17 cellular contexts compared by ENCODE assay signal in genomic region chr1:24465099-24465498, GRCh38.
"Had no signal": no experiment of that assay in that cellular context is flagged by ENCODE, and none has a peak within 500 bp of the region (broad histone marks: within the 10 kb centered on the region; RNA-seq: fewer than 3 reads in every experiment).

No MANE protein-coding gene starts in this region.

- H3K36me3 ChIP-seq: breast epithelium, right lobe of liver had no signal

- H3K9me3 Mint-ChIP-seq: nephron had no signal

- H3K4me3 ChIP-seq: breast epithelium, esophagus squamous epithelium, lung, prostate gland, right lobe of liver had no signal

- H3K27me3 Mint-ChIP-seq: stimulated activated naive B cell treated with anti-CD40 and anti-IgM and Interleukin-4, amounts not matched to agents 10 μg/mL and 1 μg/mL and 100 μg/mL, for 72 hours had no signal

- H3K27me3 ChIP-seq: breast epithelium, esophagus squamous epithelium, right lobe of liver had no signal

- H3K27ac ChIP-seq: breast epithelium, esophagus squamous epithelium, right lobe of liver, WERI-Rb-1 had no signal

- H3K9me3 ChIP-seq: breast epithelium, esophagus squamous epithelium, prostate gland, right lobe of liver had no signal

- H3K4me1 Mint-ChIP-seq: nephron had no signal

- ATAC-seq: activated CD8-positive, alpha-beta T cell treated with anti-CD3 and anti-CD28 coated beads, Interleukin-2, amount 10 ng/mL, durations not matched to agents 7 days and 5 days; left cardiac atrium; right lobe of liver; stimulated activated naive B cell treated with anti-CD40 and anti-IgM and Interleukin-4, amounts not matched to agents 10 μg/mL and 1 μg/mL and 100 μg/mL, for 72 hours had no signal

- H3K4me1 ChIP-seq: breast epithelium, prostate gland, right lobe of liver had no signal

- H3K27ac Mint-ChIP-seq: activated CD8-positive, alpha-beta T cell treated with anti-CD3 and anti-CD28 coated beads, Interleukin-2, amount 10 ng/mL, durations not matched to agents 7 days and 5 days; nephron; stimulated activated naive B cell treated with anti-CD40 and anti-IgM and Interleukin-4, amounts not matched to agents 10 μg/mL and 1 μg/mL and 100 μg/mL, for 72 hours had no signal

- DNase-seq: activated CD4-positive, alpha-beta T cell treated with anti-CD3 and anti-CD28 coated beads for 4 hours; activated CD8-positive, alpha-beta T cell treated with anti-CD3 and anti-CD28 coated beads, Interleukin-2, amount 10 ng/mL, durations not matched to agents 7 days and 5 days; activated effector memory CD4-positive, alpha-beta T cell treated with Interleukin-2 at 50 U/mL for 16 hours; aorta; esophagus squamous epithelium; foreskin fibroblast; glutamatergic neuron; left cardiac atrium; occipital lobe; right lobe of liver; stimulated activated naive B cell treated with anti-CD40 and anti-IgM and Interleukin-4, amounts not matched to agents 10 μg/mL and 1 μg/mL and 100 μg/mL, for 72 hours; substantia nigra; WERI-Rb-1 had no signal

- H3K4me3 Mint-ChIP-seq: activated CD8-positive, alpha-beta T cell treated with anti-CD3 and anti-CD28 coated beads, Interleukin-2, amount 10 ng/mL, durations not matched to agents 7 days and 5 days; nephron; stimulated activated naive B cell treated with anti-CD40 and anti-IgM and Interleukin-4, amounts not matched to agents 10 μg/mL and 1 μg/mL and 100 μg/mL, for 72 hours had no signal
